Comparison of ENCODE assay signal across 14 cellular contexts in genomic region chr9:22203371-22204138, GRCh38.
DNase-seq lines count a peak whose midpoint lies in the region; ATAC-seq, FAIRE-seq and TF ChIP-seq lines count a peak whose summit lies in the region.
"Had no signal": no experiment of that assay in that cellular context is flagged by ENCODE, and none has a peak within 500 bp of the region (broad histone marks: within the 10 kb centered on the region; RNA-seq: fewer than 3 reads in every experiment).

No MANE protein-coding gene starts in this region.

- H3K23me2 ChIP-seq in H1 (ENCODE audit: low read depth, low read length): no peaks in the 10 kb centered on the region

- TF ChIP-seq RAD21 in H1 (IDR thresholded peaks at IDR 0.05 in 1 of 2, conservative IDR thresholded peaks at IDR 0.05 in 1 of 2; ENCODE audit: low read depth in 2 of 2, low read length in 2 of 2): no peak

- POLR2A ChIA-PET in H1 (lab: Charles Lee; ENCODE audit: partially characterized antibody) (no interaction called here), WTC11 (lab: Charles Lee) (no interaction called here)

- H3K79me1 ChIP-seq in H1 (ENCODE audit: low read depth, low read length): no peaks in the 10 kb centered on the region

- no peak overlapping the region for H3K4ac ChIP-seq in H1 (replicated peaks; ENCODE audit: insufficient read length, low read depth, low read length)

- no peak for TF ChIP-seq EP300 in H1 (IDR thresholded peaks at IDR 0.05; ENCODE audit: borderline replicate concordance in 1 of 2, low read depth in 2 of 2, low read length in 2 of 2)

- no peak overlapping the region for H4K91ac ChIP-seq in H1 (replicated peaks; ENCODE audit: insufficient read length, low read length)

- H3K27ac Mint-ChIP-seq in naive B cell (peak overlapping the region; percentile 66 to 95 (median 91)), WTC11 (no peak overlapping the region)
- H3K27ac Mint-ChIP-seq: activated CD4-positive, alpha-beta T cell treated with anti-CD3 and anti-CD28 coated beads for 36 hours; activated T-cell treated with anti-CD3 and anti-CD28 coated beads, Interleukin-2, amount 50 U/mL, for 72 hours; H9 had no signal

- H3K36me3 Mint-ChIP-seq in naive B cell (peaks cover 12% of the 10 kb centered on the region in 2 donors), WTC11 (no peaks in the 10 kb centered on the region; the same call in 1 of the 2 replicates)

- no peak overlapping the region for H3K18ac ChIP-seq in H1 (ENCODE audit: extremely low read depth, low read length)

- H4K8ac ChIP-seq in H1 (ENCODE audit: extremely low read depth, insufficient read depth, low read length): no peak overlapping the region

- TF ChIP-seq CTCF in AG10803 (conservative IDR thresholded peaks at IDR 0.05; ENCODE audit: low read length): no peak
- TF ChIP-seq CTCF in H1 (IDR thresholded peaks at IDR 0.05; ENCODE audit: control extremely low read depth in 1 of 3, insufficient read depth in 1 of 3, low read depth in 1 of 3, low read length in 3 of 3): no peak
- no peak for TF ChIP-seq CTCF in WTC11 (IDR thresholded peaks at IDR 0.05)

- H3K4me3 ChIP-seq in AG10803 (ENCODE audit: low read length): no peak overlapping the region
- H3K4me3 ChIP-seq in H1 (ENCODE audit: extremely low read depth in 1 of 4, insufficient read depth in 2 of 4, low read depth in 3 of 4, low read length in 4 of 4): no peak overlapping the region
- H3K4me3 ChIP-seq: BLaER1 treated with 17β-estradiol and CSF1 and Interleukin-3, amounts not matched to agents 10 nM and 100 nM had no signal

- DNase-seq in AG10803 (ENCODE audit: low read depth) (peak; percentile 62), LHCN-M2 (ENCODE audit: low read depth) (peak; percentile 56), H1 (ENCODE audit: low read depth in 1 of 2, low spot score in 2 of 2) (no peak), naive B cell (no peak), ACHN (no peak), WTC11 (ENCODE audit: low spot score) (no peak)
- DNase-seq in stimulated activated naive CD4-positive, alpha-beta T cell (lab: John Stamatoyannopoulos, UW): no peak
- DNase-seq: activated CD4-positive, alpha-beta T cell treated with anti-CD3 and anti-CD28 coated beads for 36 hours; activated T-cell treated with anti-CD3 and anti-CD28 coated beads, Interleukin-2, amount 50 U/mL, for 72 hours; H9; stimulated activated CD4-positive, alpha-beta T cell treated with anti-CD3 and anti-CD28 coated beads, Interleukin-1b, Interleukin-23, amount 100 ng/mL, for 48 hours had no signal

- no peak overlapping the region for H2BK15ac ChIP-seq in H1 (ENCODE audit: low read length)

- H3K4me1 Mint-ChIP-seq in naive B cell (peaks cover 43 to 74% (median 62%) of the 10 kb centered on the region in 3 donors), WTC11 (no peaks in the 10 kb centered on the region)
- H3K4me1 Mint-ChIP-seq: H9 had no signal

- no peak overlapping the region for H2BK20ac ChIP-seq in H1 (ENCODE audit: low read length)

- H3K4me2 ChIP-seq in H1 (ENCODE audit: insufficient read depth in 1 of 2, low read depth in 2 of 2, low read length in 2 of 2): no peak overlapping the region

- H3K14ac ChIP-seq in H1 (ENCODE audit: insufficient read length): no peak overlapping the region

- no peaks in the 10 kb centered on the region for H3K9me3 ChIP-seq in H1 (ENCODE audit: insufficient read depth in 2 of 2, low read depth in 1 of 2, low read length in 1 of 2)

- peak overlapping the region; percentile 82 for H2AFZ ChIP-seq in H1 (ENCODE audit: low read length)

- no peak overlapping the region for H4K5ac ChIP-seq in H1 (ENCODE audit: insufficient read length, low read depth, low read length)

- no peak overlapping the region for H2BK12ac ChIP-seq in H1 (ENCODE audit: low read depth, low read length)

- H3K27me3 ChIP-seq in H1 (replicated peaks in 1 of 4; ENCODE audit: control insufficient read depth in 3 of 4, extremely low read depth in 1 of 4, insufficient read depth in 3 of 4, low read length in 3 of 4): no peaks in the 10 kb centered on the region

- H3K9me3 Mint-ChIP-seq in naive B cell (peaks cover 0 to 15% (median 12%) of the 10 kb centered on the region in 7 donors), WTC11 (peaks cover 7% of the 10 kb centered on the region)

- H3K36me3 ChIP-seq in H1 (ENCODE audit: control insufficient read depth in 2 of 4, insufficient read depth in 4 of 4, low read length in 3 of 4): no peaks in the 10 kb centered on the region
- H3K36me3 ChIP-seq: BLaER1 treated with 17β-estradiol and CSF1 and Interleukin-3, amounts not matched to agents 10 nM and 100 nM had no signal

- peak overlapping the region; percentile 20 to 82 (median 67) for H3K4me3 Mint-ChIP-seq in naive B cell
- no peak overlapping the region for H3K4me3 Mint-ChIP-seq in WTC11
- H3K4me3 Mint-ChIP-seq: activated CD4-positive, alpha-beta T cell treated with anti-CD3 and anti-CD28 coated beads for 36 hours; activated T-cell treated with anti-CD3 and anti-CD28 coated beads, Interleukin-2, amount 50 U/mL, for 72 hours; H9 had no signal

- H2AK5ac ChIP-seq in H1 (ENCODE audit: low read depth, low read length): no peak overlapping the region

- no peak overlapping the region for H3K23ac ChIP-seq in H1 (ENCODE audit: insufficient read length)

- CTCF ChIA-PET in H1 (lab: Charles Lee; ENCODE audit: partially characterized antibody): interaction anchor here (1.3 to 1.8 kb wide), 2 partner anchors 35 to 41 kb away, joined by 4 to 7 read pairs; no protein-coding TSS in a partner anchor
- CTCF ChIA-PET in WTC11 (lab: Charles Lee): interaction anchor here (1.4 kb wide), 2 partner anchors 41 to 195 kb away, joined by 4 to 5 read pairs; partner anchors contain the start of gene CDKN2B

- H2BK120ac ChIP-seq in H1 (replicated peaks; ENCODE audit: low read depth, low read length): no peak overlapping the region

- in situ Hi-C loops in ACHN (cut with HindIII; ENCODE audit: low pct_ligation_motif_present, low pct_unique_long_range_greater_than_20kb, low sequenced_read_pairs): no loop called here

- no peak for FAIRE-seq in H1 (lab: Jason Lieb, UNC)

- H4K20me1 ChIP-seq in H1 (replicated peaks in 1 of 2; ENCODE audit: control insufficient read depth in 1 of 2, insufficient read depth in 2 of 2, low read length in 2 of 2): no peaks in the 10 kb centered on the region
- H4K20me1 ChIP-seq: BLaER1 treated with 17β-estradiol and CSF1 and Interleukin-3, amounts not matched to agents 10 nM and 100 nM had no signal

- no peaks in the 10 kb centered on the region for H3K79me2 ChIP-seq in H1 (ENCODE audit: control insufficient read depth in 1 of 2, insufficient read depth in 2 of 2, low read length in 2 of 2)

- TF ChIP-seq POLR2A in H1 (IDR thresholded peaks at IDR 0.05; ENCODE audit: control extremely low read depth in 1 of 2, low read depth in 2 of 2, low read length in 2 of 2): no peak

- H3K4me1 ChIP-seq in H1 (replicated peaks in 1 of 4; ENCODE audit: control insufficient read depth in 3 of 4, insufficient read depth in 4 of 4, low read length in 3 of 4): no peaks in the 10 kb centered on the region

- H3K27ac ChIP-seq in H1 (ENCODE audit: low read depth, low read length): no peak overlapping the region
- H3K27ac ChIP-seq: BLaER1 treated with 17β-estradiol and CSF1 and Interleukin-3, amounts not matched to agents 10 nM and 100 nM; epithelial cell of prostate had no signal

- H3K27me3 Mint-ChIP-seq in naive B cell (no peaks in the 10 kb centered on the region), WTC11 (ENCODE audit: low read depth) (no peaks in the 10 kb centered on the region; the same call in 1 of the 2 replicates)

- 84% methylated on average over 8 of the region's 8 CpGs; no CpG with 5 or more reads in 1 of the 2 experiments for WGBS in H1 (ENCODE audit: extremely low coverage in 1 of 2, insufficient coverage in 1 of 2, insufficient read length in 1 of 2, insufficient replicate concordance in 2 of 2, low coverage in 1 of 2, low lambda C conversion rate in 2 of 2, missing lambda C conversion rate in 1 of 2), 2 experiments

- no peak overlapping the region for H3K9ac ChIP-seq in H1 (replicated peaks in 1 of 4; ENCODE audit: extremely low read depth in 1 of 4, low read depth in 3 of 4, low read length in 3 of 4)
- H3K9ac ChIP-seq: BLaER1 treated with 17β-estradiol and CSF1 and Interleukin-3, amounts not matched to agents 10 nM and 100 nM had no signal

- no peak overlapping the region for H2BK5ac ChIP-seq in H1 (ENCODE audit: low read depth, low read length)

- no peak overlapping the region for H3K56ac ChIP-seq in H1 (replicated peaks; ENCODE audit: insufficient read length, low read depth, low read length)

- peak; percentile 37 to 41 for ATAC-seq in naive B cell (ENCODE audit: low read depth in 2 of 2)
- no peak for ATAC-seq in HG02642 (IDR thresholded peaks at IDR 0.05; ENCODE audit: poor library complexity, unreplicated experiment)
- no peak for ATAC-seq in WTC11
- ATAC-seq: activated CD4-positive, alpha-beta T cell treated with anti-CD3 and anti-CD28 coated beads for 36 hours had no signal

TF ChIP-seq in H1, 55 proteins besides CTCF, POLR2A, EP300 and RAD21:
- TF ChIP-seq USF2 (IDR thresholded peaks at IDR 0.05; ENCODE audit: low read length): no peak
- peak; percentile 64 for TF ChIP-seq BACH1 (IDR thresholded peaks at IDR 0.05; ENCODE audit: low read length)
- TF ChIP-seq MAFK (IDR thresholded peaks at IDR 0.05; ENCODE audit: low read depth, low read length): peak; percentile 98
- peak; percentile 98 for TF ChIP-seq CEBPB (IDR thresholded peaks at IDR 0.05; ENCODE audit: low read depth, low read length)

TF ChIP-seq in WTC11, 78 proteins besides CTCF, POLR2A, EP300 and RAD21 (continues in another document):
- no peak for TF ChIP-seq CBFB (CRISPR knock-in tag; IDR thresholded peaks at IDR 0.05; ENCODE audit: low read depth)
- no peak for TF ChIP-seq ZBTB43 (CRISPR knock-in tag; IDR thresholded peaks at IDR 0.05)
- TF ChIP-seq SOX15 (CRISPR knock-in tag; IDR thresholded peaks at IDR 0.05): no peak

Comparison
In these comparisons a context has a peak if more than half of its experiments do, and no peak if none do; other contexts are left out.
1. DNase-seq: peak in AG10803 (single experiment) and LHCN-M2 (single experiment); none in H1 (0 of 2), naive B cell (single experiment), stimulated activated naive CD4-positive, alpha-beta T cell (0 of 6), ACHN (single experiment) and WTC11 (single experiment).
2. ATAC-seq: peak in naive B cell (2 of 2); none in HG02642 (single experiment) and WTC11 (single experiment).